Comparison of ENCODE assay signal across 10 cellular contexts in the genomic region with DNA sequence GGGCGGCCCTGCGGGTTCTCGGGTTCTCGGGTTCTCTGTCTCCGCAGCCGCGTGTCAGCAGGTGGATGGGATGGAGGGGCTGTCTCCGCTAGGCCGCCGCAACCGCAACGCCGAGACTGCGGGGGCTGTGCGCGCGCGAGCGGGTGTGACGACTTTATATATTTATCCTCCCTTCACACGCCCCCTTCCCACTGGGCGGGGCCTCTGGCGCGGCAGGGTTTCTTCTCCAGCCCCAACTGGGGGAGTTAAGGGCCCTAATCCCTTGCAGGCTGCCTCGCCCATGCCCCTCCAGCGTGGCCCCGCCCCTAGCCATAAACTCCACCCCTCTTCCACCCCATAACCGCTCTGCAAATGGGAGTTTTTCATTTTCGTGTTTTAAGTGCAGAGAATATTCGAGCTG. TPM values are rescaled to one million over a fixed set of nuclear protein-coding genes. Genes with fewer than 3 reads are reported as not detected.
DNase-seq lines count a peak whose midpoint lies in the region; ATAC-seq lines count a peak whose summit lies in the region.
"Had no signal": no experiment of that assay in that cellular context is flagged by ENCODE, and none has a peak within 500 bp of the region (broad histone marks: within the 10 kb centered on the region; RNA-seq: fewer than 3 reads in every experiment).

No MANE protein-coding gene starts in this region.

- intact Hi-C loops in Right ventricle myocardium superior (cut with DNase I): no loop called here
- intact Hi-C loops in posterior vena cava (cut with DNase I): no loop called here

- peak; percentile 23 for ATAC-seq in Right ventricle myocardium superior (ENCODE audit: poor library complexity)
- ATAC-seq in HG03175 (IDR thresholded peaks at IDR 0.05; ENCODE audit: unreplicated experiment): no peak
- no peak for ATAC-seq in GM21723 (IDR thresholded peaks at IDR 0.05; ENCODE audit: unreplicated experiment)

- DNase-seq in D341Med (ENCODE audit: low spot score) (peak; percentile 37), NCI-H1105 treated with DMSO at 0.1 percent for 48 hours (lab: John Stamatoyannopoulos, UW) (peak; percentile 31), Right ventricle myocardium superior (peak; percentile 53), occipital lobe (lab: John Stamatoyannopoulos, UW) (peak; percentile 25), posterior vena cava (ENCODE audit: low spot score) (no peak), NCI-H345 (lab: John Stamatoyannopoulos, UW) (no peak)
- DNase-seq: activated gamma-delta T cell treated with Interleukin-2 at 50 U/mL for 16 hours had no signal

RNA-seq across cellular contexts. Expression of a gene that starts 3.4 kb away (rescaled TPM):
- total RNA-seq in Right ventricle myocardium superior (0.89 TPM), occipital lobe (45.9 TPM), posterior vena cava (1 to 10 TPM; 4.7 to 7.8 TPM)
- total RNA-seq: NCI-H460 had no signal

Comparison
In these comparisons a context has a peak if more than half of its experiments do, and no peak if none do; other contexts are left out.
1. DNase-seq: peak in D341Med (single experiment), NCI-H1105 treated with DMSO at 0.1 percent for 48 hours (single experiment), Right ventricle myocardium superior (single experiment) and occipital lobe (single experiment); none in posterior vena cava (single experiment) and NCI-H345 (single experiment).